Comparison of ENCODE assay signal across 1 cellular context in the genomic region with DNA sequence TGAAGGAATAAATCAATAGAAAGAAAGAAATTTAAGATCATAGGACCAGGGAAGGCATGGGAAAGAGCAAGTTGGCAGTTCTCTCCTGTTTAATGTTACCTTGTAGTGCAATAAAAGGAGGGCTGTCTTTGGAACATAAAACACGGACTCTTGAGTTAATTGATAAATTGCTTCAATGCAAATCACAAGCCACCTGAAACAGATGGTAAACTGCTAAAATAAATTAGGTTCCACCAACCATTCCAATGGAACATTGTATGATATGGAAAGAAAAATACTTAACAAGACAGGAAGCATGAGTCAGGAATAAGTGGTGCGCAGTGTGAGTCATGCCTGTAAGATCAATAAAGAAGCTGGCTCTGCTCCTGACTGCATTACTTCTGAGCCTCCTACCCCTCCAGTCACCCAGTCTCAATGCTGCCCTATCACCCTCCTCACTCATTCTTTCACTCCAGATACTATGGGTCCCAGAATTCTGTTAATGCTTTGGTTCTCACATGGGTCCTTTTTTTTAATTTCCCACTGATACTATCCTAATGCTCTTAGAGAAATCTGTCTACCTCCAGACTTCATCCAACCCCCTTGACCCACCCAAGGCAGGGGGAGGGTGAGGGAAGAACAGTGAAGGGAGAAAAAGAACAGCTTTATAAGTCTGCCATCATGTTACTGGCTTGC.
A peak's percentile ranks its signal among the peaks of the same experiment; 100 is the strongest.
TF ChIP-seq lines count a peak whose summit lies in the region.

No MANE protein-coding gene starts in this region.

TF ChIP-seq in K562, 482 proteins besides CTCF, POLR2A, EP300 and RAD21 (continued from another document and continues in another):
- TF ChIP-seq, protein P1, sequence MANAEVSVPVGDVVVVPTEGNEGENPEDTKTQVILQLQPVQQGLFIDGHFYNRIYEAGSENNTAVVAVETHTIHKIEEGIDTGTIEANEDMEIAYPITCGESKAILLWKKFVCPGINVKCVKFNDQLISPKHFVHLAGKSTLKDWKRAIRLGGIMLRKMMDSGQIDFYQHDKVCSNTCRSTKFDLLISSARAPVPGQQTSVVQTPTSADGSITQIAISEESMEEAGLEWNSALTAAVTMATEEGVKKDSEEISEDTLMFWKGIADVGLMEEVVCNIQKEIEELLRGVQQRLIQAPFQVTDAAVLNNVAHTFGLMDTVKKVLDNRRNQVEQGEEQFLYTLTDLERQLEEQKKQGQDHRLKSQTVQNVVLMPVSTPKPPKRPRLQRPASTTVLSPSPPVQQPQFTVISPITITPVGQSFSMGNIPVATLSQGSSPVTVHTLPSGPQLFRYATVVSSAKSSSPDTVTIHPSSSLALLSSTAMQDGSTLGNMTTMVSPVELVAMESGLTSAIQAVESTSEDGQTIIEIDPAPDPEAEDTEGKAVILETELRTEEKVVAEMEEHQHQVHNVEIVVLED (CRISPR knock-in tag; IDR thresholded peaks at IDR 0.05), result 0 out of 2 replicates have a peak, but pooled peaks have one; percentile 28
- TF ChIP-seq RNF2 (IDR thresholded peaks at IDR 0.05) (0 out of 2 replicates have a peak, but pooled peaks have one; percentile 51), ASH1L (IDR thresholded peaks at IDR 0.05; ENCODE audit: borderline replicate concordance, low read depth, partially characterized antibody) (no peak), SIX5 (IDR thresholded peaks at IDR 0.05; ENCODE audit: borderline replicate concordance in 1 of 2, insufficient read depth in 1 of 2, low read depth in 1 of 2, low read length in 2 of 2) (no peak), U2AF2 (optimal IDR thresholded peaks at IDR 0.05; ENCODE audit: low read depth, low read length) (no peak), OTX1 (CRISPR knock-in tag; IDR thresholded peaks at IDR 0.05) (no peak), KDM5B (IDR thresholded peaks at IDR 0.05; ENCODE audit: insufficient replicate concordance, low read depth, low read length) (no peak), CAMTA2 (CRISPR knock-in tag; conservative IDR thresholded peaks at IDR 0.05) (no peak), SMAD4 (CRISPR knock-in tag; conservative IDR thresholded peaks at IDR 0.05) (peak; percentile 24; the same call in 1 of the 2 replicates), HMG20A (CRISPR knock-in tag; conservative IDR thresholded peaks at IDR 0.05) (no peak), ZNF583 (CRISPR knock-in tag; IDR thresholded peaks at IDR 0.05) (no peak), SMARCA5 (IDR thresholded peaks at IDR 0.05) (no peak), MIER1 (IDR thresholded peaks at IDR 0.05; ENCODE audit: low read depth) (no peak), SUPT5H (IDR thresholded peaks at IDR 0.05) (peak; percentile 56), ZKSCAN8 (CRISPR knock-in tag; IDR thresholded peaks at IDR 0.05) (peak; percentile 67; the same call in 1 of the 2 replicates), CC2D1A (IDR thresholded peaks at IDR 0.05) (peak; percentile 27; the same call in 1 of the 2 replicates), HMG20B (CRISPR knock-in tag; IDR thresholded peaks at IDR 0.05) (no peak), HEY1 (CRISPR knock-in tag; IDR thresholded peaks at IDR 0.05; ENCODE audit: borderline replicate concordance) (no peak), CBFB (CRISPR knock-in tag; IDR thresholded peaks at IDR 0.05) (no peak), TEAD1 (CRISPR knock-in tag; IDR thresholded peaks at IDR 0.05) (no peak), ZNF408 (CRISPR knock-in tag; IDR thresholded peaks at IDR 0.05; ENCODE audit: low read depth) (no peak), E2F3 (CRISPR knock-in tag; IDR thresholded peaks at IDR 0.05) (no peak), ZFPM2 (CRISPR knock-in tag; IDR thresholded peaks at IDR 0.05) (no peak), CEBPB (tag; IDR thresholded peaks at IDR 0.05) (no peak), TCF7 (IDR thresholded peaks at IDR 0.05; ENCODE audit: borderline replicate concordance) (no peak), HNRNPH1 (optimal IDR thresholded peaks at IDR 0.05; ENCODE audit: low read depth, low read length) (no peak), ZNF347 (CRISPR knock-in tag; IDR thresholded peaks at IDR 0.05; ENCODE audit: low read depth) (no peak), ZNF695 (CRISPR knock-in tag; IDR thresholded peaks at IDR 0.05) (no peak), ZC3H8 (IDR thresholded peaks at IDR 0.05) (no peak), NR1H2 (CRISPR knock-in tag; IDR thresholded peaks at IDR 0.05) (no peak), SREBF1 (IDR thresholded peaks at IDR 0.05; ENCODE audit: borderline replicate concordance, low read depth, low read length) (no peak), ZNF384 (IDR thresholded peaks at IDR 0.05; ENCODE audit: low read depth, low read length) (no peak), ZFP30 (CRISPR knock-in tag; IDR thresholded peaks at IDR 0.05; ENCODE audit: borderline replicate concordance) (no peak), RCOR1 (IDR thresholded peaks at IDR 0.05; ENCODE audit: borderline replicate concordance in 1 of 2, low read depth in 2 of 2, low read length in 2 of 2) (peak in 1 of 2 experiments; percentile 14; a peak in 1 of 4 replicates), ZNF431 (CRISPR knock-in tag; IDR thresholded peaks at IDR 0.05) (no peak)
- TF ChIP-seq, protein P2, sequence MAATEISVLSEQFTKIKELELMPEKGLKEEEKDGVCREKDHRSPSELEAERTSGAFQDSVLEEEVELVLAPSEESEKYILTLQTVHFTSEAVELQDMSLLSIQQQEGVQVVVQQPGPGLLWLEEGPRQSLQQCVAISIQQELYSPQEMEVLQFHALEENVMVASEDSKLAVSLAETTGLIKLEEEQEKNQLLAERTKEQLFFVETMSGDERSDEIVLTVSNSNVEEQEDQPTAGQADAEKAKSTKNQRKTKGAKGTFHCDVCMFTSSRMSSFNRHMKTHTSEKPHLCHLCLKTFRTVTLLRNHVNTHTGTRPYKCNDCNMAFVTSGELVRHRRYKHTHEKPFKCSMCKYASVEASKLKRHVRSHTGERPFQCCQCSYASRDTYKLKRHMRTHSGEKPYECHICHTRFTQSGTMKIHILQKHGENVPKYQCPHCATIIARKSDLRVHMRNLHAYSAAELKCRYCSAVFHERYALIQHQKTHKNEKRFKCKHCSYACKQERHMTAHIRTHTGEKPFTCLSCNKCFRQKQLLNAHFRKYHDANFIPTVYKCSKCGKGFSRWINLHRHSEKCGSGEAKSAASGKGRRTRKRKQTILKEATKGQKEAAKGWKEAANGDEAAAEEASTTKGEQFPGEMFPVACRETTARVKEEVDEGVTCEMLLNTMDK (IDR thresholded peaks at IDR 0.05; ENCODE audit: borderline replicate concordance, insufficient read depth, low read depth, low read length, poor library complexity, severe bottlenecking), result no peak
- TF ChIP-seq, protein P3, sequence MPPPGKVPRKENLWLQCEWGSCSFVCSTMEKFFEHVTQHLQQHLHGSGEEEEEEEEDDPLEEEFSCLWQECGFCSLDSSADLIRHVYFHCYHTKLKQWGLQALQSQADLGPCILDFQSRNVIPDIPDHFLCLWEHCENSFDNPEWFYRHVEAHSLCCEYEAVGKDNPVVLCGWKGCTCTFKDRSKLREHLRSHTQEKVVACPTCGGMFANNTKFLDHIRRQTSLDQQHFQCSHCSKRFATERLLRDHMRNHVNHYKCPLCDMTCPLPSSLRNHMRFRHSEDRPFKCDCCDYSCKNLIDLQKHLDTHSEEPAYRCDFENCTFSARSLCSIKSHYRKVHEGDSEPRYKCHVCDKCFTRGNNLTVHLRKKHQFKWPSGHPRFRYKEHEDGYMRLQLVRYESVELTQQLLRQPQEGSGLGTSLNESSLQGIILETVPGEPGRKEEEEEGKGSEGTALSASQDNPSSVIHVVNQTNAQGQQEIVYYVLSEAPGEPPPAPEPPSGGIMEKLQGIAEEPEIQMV (tag; conservative IDR thresholded peaks at IDR 0.05; ENCODE audit: low read depth), result no peak
- TF ChIP-seq, protein P4, sequence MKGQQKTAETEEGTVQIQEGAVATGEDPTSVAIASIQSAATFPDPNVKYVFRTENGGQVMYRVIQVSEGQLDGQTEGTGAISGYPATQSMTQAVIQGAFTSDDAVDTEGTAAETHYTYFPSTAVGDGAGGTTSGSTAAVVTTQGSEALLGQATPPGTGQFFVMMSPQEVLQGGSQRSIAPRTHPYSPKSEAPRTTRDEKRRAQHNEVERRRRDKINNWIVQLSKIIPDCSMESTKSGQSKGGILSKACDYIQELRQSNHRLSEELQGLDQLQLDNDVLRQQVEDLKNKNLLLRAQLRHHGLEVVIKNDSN (CRISPR knock-in tag; IDR thresholded peaks at IDR 0.05), result no peak
- TF ChIP-seq, protein P5, sequence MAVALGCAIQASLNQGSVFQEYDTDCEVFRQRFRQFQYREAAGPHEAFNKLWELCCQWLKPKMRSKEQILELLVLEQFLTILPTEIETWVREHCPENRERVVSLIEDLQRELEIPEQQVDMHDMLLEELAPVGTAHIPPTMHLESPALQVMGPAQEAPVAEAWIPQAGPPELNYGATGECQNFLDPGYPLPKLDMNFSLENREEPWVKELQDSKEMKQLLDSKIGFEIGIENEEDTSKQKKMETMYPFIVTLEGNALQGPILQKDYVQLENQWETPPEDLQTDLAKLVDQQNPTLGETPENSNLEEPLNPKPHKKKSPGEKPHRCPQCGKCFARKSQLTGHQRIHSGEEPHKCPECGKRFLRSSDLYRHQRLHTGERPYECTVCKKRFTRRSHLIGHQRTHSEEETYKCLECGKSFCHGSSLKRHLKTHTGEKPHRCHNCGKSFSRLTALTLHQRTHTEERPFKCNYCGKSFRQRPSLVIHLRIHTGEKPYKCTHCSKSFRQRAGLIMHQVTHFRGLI (CRISPR knock-in tag; IDR thresholded peaks at IDR 0.05), result no peak
- TF ChIP-seq, protein P6, sequence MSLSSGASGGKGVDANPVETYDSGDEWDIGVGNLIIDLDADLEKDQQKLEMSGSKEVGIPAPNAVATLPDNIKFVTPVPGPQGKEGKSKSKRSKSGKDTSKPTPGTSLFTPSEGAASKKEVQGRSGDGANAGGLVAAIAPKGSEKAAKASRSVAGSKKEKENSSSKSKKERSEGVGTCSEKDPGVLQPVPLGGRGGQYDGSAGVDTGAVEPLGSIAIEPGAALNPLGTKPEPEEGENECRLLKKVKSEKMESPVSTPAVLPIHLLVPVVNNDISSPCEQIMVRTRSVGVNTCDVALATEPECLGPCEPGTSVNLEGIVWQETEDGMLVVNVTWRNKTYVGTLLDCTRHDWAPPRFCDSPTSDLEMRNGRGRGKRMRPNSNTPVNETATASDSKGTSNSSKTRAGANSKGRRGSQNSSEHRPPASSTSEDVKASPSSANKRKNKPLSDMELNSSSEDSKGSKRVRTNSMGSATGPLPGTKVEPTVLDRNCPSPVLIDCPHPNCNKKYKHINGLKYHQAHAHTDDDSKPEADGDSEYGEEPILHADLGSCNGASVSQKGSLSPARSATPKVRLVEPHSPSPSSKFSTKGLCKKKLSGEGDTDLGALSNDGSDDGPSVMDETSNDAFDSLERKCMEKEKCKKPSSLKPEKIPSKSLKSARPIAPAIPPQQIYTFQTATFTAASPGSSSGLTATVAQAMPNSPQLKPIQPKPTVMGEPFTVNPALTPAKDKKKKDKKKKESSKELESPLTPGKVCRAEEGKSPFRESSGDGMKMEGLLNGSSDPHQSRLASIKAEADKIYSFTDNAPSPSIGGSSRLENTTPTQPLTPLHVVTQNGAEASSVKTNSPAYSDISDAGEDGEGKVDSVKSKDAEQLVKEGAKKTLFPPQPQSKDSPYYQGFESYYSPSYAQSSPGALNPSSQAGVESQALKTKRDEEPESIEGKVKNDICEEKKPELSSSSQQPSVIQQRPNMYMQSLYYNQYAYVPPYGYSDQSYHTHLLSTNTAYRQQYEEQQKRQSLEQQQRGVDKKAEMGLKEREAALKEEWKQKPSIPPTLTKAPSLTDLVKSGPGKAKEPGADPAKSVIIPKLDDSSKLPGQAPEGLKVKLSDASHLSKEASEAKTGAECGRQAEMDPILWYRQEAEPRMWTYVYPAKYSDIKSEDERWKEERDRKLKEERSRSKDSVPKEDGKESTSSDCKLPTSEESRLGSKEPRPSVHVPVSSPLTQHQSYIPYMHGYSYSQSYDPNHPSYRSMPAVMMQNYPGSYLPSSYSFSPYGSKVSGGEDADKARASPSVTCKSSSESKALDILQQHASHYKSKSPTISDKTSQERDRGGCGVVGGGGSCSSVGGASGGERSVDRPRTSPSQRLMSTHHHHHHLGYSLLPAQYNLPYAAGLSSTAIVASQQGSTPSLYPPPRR (CRISPR knock-in tag; IDR thresholded peaks at IDR 0.05; ENCODE audit: borderline replicate concordance), result no peak
- TF ChIP-seq, protein P7, sequence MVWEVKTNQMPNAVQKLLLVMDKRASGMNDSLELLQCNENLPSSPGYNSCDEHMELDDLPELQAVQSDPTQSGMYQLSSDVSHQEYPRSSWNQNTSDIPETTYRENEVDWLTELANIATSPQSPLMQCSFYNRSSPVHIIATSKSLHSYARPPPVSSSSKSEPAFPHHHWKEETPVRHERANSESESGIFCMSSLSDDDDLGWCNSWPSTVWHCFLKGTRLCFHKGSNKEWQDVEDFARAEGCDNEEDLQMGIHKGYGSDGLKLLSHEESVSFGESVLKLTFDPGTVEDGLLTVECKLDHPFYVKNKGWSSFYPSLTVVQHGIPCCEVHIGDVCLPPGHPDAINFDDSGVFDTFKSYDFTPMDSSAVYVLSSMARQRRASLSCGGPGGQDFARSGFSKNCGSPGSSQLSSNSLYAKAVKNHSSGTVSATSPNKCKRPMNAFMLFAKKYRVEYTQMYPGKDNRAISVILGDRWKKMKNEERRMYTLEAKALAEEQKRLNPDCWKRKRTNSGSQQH (CRISPR knock-in tag; IDR thresholded peaks at IDR 0.05), result peak; percentile 52; the same call in 1 of the 2 replicates
- TF ChIP-seq, protein P8, sequence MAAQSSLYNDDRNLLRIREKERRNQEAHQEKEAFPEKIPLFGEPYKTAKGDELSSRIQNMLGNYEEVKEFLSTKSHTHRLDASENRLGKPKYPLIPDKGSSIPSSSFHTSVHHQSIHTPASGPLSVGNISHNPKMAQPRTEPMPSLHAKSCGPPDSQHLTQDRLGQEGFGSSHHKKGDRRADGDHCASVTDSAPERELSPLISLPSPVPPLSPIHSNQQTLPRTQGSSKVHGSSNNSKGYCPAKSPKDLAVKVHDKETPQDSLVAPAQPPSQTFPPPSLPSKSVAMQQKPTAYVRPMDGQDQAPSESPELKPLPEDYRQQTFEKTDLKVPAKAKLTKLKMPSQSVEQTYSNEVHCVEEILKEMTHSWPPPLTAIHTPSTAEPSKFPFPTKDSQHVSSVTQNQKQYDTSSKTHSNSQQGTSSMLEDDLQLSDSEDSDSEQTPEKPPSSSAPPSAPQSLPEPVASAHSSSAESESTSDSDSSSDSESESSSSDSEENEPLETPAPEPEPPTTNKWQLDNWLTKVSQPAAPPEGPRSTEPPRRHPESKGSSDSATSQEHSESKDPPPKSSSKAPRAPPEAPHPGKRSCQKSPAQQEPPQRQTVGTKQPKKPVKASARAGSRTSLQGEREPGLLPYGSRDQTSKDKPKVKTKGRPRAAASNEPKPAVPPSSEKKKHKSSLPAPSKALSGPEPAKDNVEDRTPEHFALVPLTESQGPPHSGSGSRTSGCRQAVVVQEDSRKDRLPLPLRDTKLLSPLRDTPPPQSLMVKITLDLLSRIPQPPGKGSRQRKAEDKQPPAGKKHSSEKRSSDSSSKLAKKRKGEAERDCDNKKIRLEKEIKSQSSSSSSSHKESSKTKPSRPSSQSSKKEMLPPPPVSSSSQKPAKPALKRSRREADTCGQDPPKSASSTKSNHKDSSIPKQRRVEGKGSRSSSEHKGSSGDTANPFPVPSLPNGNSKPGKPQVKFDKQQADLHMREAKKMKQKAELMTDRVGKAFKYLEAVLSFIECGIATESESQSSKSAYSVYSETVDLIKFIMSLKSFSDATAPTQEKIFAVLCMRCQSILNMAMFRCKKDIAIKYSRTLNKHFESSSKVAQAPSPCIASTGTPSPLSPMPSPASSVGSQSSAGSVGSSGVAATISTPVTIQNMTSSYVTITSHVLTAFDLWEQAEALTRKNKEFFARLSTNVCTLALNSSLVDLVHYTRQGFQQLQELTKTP (IDR thresholded peaks at IDR 0.05; ENCODE audit: low read depth in 1 of 2, partially characterized antibody in 2 of 2), result peak in 1 of 2 experiments; percentile 52
